ENCODE assay signal across 14 cellular contexts in genomic region chr11:68042219-68043028, GRCh38. TPM values are rescaled to one million over a fixed set of nuclear protein-coding genes. Genes with fewer than 3 reads are reported as not detected.
A peak's percentile ranks its signal among the peaks of the same experiment; 100 is the strongest.
DNase-seq lines count a peak whose midpoint lies in the region; ATAC-seq and TF ChIP-seq lines count a peak whose summit lies in the region.
"Had no signal": no experiment of that assay in that cellular context is flagged by ENCODE, and none has a peak within 500 bp of the region (broad histone marks: within the 10 kb centered on the region; RNA-seq: fewer than 3 reads in every experiment).

No MANE protein-coding gene starts in this region.

- ATAC-seq in left lobe of liver (no peak), upper lobe of right lung (no peak), GM19328 (IDR thresholded peaks at IDR 0.05; ENCODE audit: unreplicated experiment) (no peak)
- ATAC-seq: stimulated activated naive CD8-positive, alpha-beta T cell treated with anti-CD3 and anti-CD28 coated beads, Interleukin-15, amount 100 ng/mL, for 72 hours had no signal

- H3K9me3 ChIP-seq in SJCRH30 (replicated peaks) (no peaks in the 10 kb centered on the region), upper lobe of right lung (no peaks in the 10 kb centered on the region)

- H3K4me3 ChIP-seq in SJCRH30, result peak overlapping the region; percentile 55
- no peak overlapping the region for H3K4me3 ChIP-seq in upper lobe of right lung
- H3K4me3 ChIP-seq: lung had no signal

- intact Hi-C loops in upper lobe of right lung (cut with DNase I), result no loop called here

- TF ChIP-seq CTCF in upper lobe of right lung (IDR thresholded peaks at IDR 0.05), result no peak

- peak; percentile 62 for DNase-seq in activated effector memory CD4-positive, alpha-beta T cell treated with anti-CD3 and anti-CD28 coated beads, Interleukin-2, amount 50 U/mL, for 16 hours
- no peak for DNase-seq in activated effector memory CD4-positive, alpha-beta T cell treated with Interleukin-2 at 50 U/mL for 16 hours
- no peak for DNase-seq in SJCRH30
- peak; percentile 47 for DNase-seq in left lobe of liver (ENCODE audit: low spot score)
- peak; percentile 64 for DNase-seq in upper lobe of right lung
- no peak for DNase-seq in dermis blood vessel endothelial cell
- no peak for DNase-seq in stimulated activated CD4-positive, alpha-beta T cell treated with anti-CD3 and anti-CD28 coated beads, Interleukin-4, amount 100 ng/mL, for 4 hours
- DNase-seq: activated CD4-positive, alpha-beta T cell treated with anti-CD3 and anti-CD28 coated beads for 4 hours; DND-41; NCI-H1105 treated with DMSO at 0.1 percent for 48 hours; NCI-H446; stimulated activated naive CD8-positive, alpha-beta T cell treated with anti-CD3 and anti-CD28 coated beads, Interleukin-15, amount 100 ng/mL, for 72 hours had no signal

- H3K27ac ChIP-seq in SJCRH30 (no peak overlapping the region), upper lobe of right lung (no peak overlapping the region)

- H3K4me1 ChIP-seq in SJCRH30 (peaks cover 16% of the 10 kb centered on the region), upper lobe of right lung (peaks cover 31% of the 10 kb centered on the region)

- H3K27me3 ChIP-seq in SJCRH30, result no peaks in the 10 kb centered on the region
- H3K27me3 ChIP-seq in upper lobe of right lung, result no peaks in the 10 kb centered on the region

- no peaks in the 10 kb centered on the region for H3K36me3 ChIP-seq in SJCRH30
- peaks cover 34% of the 10 kb centered on the region for H3K36me3 ChIP-seq in upper lobe of right lung

RNA-seq across cellular contexts. Expression of gene TCIRG1, which starts 3.6 kb away (rescaled TPM):
- total RNA-seq in SJCRH30 (2014; rRNA removed; shearing (Covaris generic)), result 2.7 and 6.1 TPM in 2 replicates
- total RNA-seq in left lobe of liver (66.5 TPM), upper lobe of right lung (216 TPM), dermis blood vessel endothelial cell (81.3 and 110 TPM in 2 replicates)

RNA-seq across cellular contexts. Expression of gene NDUFS8, which starts 11.9 kb away (rescaled TPM):
- total RNA-seq in SJCRH30 (2014; rRNA removed; shearing (Covaris generic)), result 77.7 and 103 TPM in 2 replicates
- 104 TPM for total RNA-seq in left lobe of liver
- 118 TPM for total RNA-seq in upper lobe of right lung
- 104 and 109 TPM in 2 replicates for total RNA-seq in dermis blood vessel endothelial cell

RNA-seq across cellular contexts. Expression of gene ALDH3B1, which starts 32.3 kb away (rescaled TPM):
- total RNA-seq in SJCRH30 (2014; rRNA removed; shearing (Covaris generic)), result 0.51 and 0.53 TPM in 2 replicates
- total RNA-seq in left lobe of liver, result 3.2 TPM
- total RNA-seq in upper lobe of right lung, result 95.9 TPM
- total RNA-seq in dermis blood vessel endothelial cell, result 0.65 and 0.68 TPM in 2 replicates

RNA-seq across cellular contexts. Expression of gene UNC93B1, which starts 38.5 kb away (rescaled TPM):
- total RNA-seq in SJCRH30 (2014; rRNA removed; shearing (Covaris generic)), result not detected in 2 replicates
- total RNA-seq in left lobe of liver, result 18.9 TPM
- 79.5 TPM for total RNA-seq in upper lobe of right lung
- total RNA-seq in dermis blood vessel endothelial cell, result 21.1 and 23.3 TPM in 2 replicates

Comparison
In these comparisons a context has a peak if more than half of its experiments do, and no peak if none do; other contexts are left out.
1. DNase-seq: peak in activated effector memory CD4-positive, alpha-beta T cell treated with anti-CD3 and anti-CD28 coated beads, Interleukin-2, amount 50 U/mL, for 16 hours (single experiment), left lobe of liver (single experiment) and upper lobe of right lung (single experiment); none in activated effector memory CD4-positive, alpha-beta T cell treated with Interleukin-2 at 50 U/mL for 16 hours (single experiment), SJCRH30 (0 of 2), dermis blood vessel endothelial cell (single experiment) and stimulated activated CD4-positive, alpha-beta T cell treated with anti-CD3 and anti-CD28 coated beads, Interleukin-4, amount 100 ng/mL, for 4 hours (0 of 2).
2. RNA of gene ALDH3B1, which starts 32.3 kb away (total RNA-seq): 95.9 TPM in upper lobe of right lung (single experiment); 3.2 TPM in left lobe of liver (single experiment), 0.65 to 0.68 TPM in dermis blood vessel endothelial cell and 0.51 to 0.53 TPM in SJCRH30; every median in the first group is over 10 times any median in the second.